ENCODE assay signal across 8 cellular contexts in the genomic region with DNA sequence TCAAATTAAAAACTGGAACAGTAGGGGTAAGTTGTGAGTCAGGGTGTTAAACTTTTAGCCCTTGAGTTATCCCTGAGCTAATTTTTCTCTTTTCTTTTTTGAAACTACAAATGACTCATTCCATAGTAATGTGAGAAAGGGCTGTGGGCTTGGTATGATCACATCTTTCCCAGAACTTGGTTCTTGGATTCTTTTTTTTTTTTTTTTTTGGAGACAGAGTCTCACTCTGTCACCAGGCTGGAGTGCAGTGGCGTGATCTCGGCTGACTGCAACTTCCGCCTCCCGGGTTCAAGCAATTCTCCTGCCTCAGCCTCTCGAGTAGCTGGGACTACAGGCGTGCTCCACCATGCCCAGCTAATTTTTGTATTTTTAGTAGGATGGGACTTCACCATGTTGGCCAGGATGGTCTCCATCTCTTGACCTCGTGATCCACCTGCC. TPM values are rescaled to one million over a fixed set of nuclear protein-coding genes. Genes with fewer than 3 reads are reported as not detected.
DNase-seq lines count a peak whose midpoint lies in the region; ATAC-seq and TF ChIP-seq lines count a peak whose summit lies in the region.
"Not testable (repeated sequence)": the region's sequence is repeated elsewhere in the genome, so short reads cannot be mapped to it uniquely, and the experiment has no call there.

No MANE protein-coding gene starts in this region.

- H3K9me3 ChIP-seq in thoracic aorta = not testable (repeated sequence)

- peaks cover 14 to 15% of the 10 kb centered on the region in 2 donors for H3K36me3 Mint-ChIP-seq in activated naive CD4-positive, alpha-beta T cell treated with anti-CD3 and anti-CD28 coated beads, Interleukin-2, amount 50 U/mL, for 72 hours

- peak; percentile 87 to 90 for ATAC-seq in activated naive CD4-positive, alpha-beta T cell treated with anti-CD3 and anti-CD28 coated beads, Interleukin-2, amount 50 U/mL, for 72 hours
- ATAC-seq in foreskin keratinocyte (peak; percentile 80), thoracic aorta (ENCODE audit: insufficient number of reproducible peaks, low FRiP score, low read depth) (peak; percentile 97)

- H3K9me3 Mint-ChIP-seq in activated naive CD4-positive, alpha-beta T cell treated with anti-CD3 and anti-CD28 coated beads, Interleukin-2, amount 50 U/mL, for 72 hours = not testable (repeated sequence)

- H3K27me3 ChIP-seq in foreskin keratinocyte; thoracic aorta (replicated peaks; ENCODE audit: insufficient read depth): not testable (repeated sequence)

- not testable (repeated sequence) for TF ChIP-seq CTCF in AG10803 (conservative IDR thresholded peaks at IDR 0.05; ENCODE audit: low read length); foreskin keratinocyte (conservative IDR thresholded peaks at IDR 0.05); thoracic aorta (IDR thresholded peaks at IDR 0.05)

- H3K27ac Mint-ChIP-seq in activated naive CD4-positive, alpha-beta T cell treated with anti-CD3 and anti-CD28 coated beads, Interleukin-2, amount 50 U/mL, for 72 hours = peak overlapping the region; percentile 84 to 92

- H3K27ac ChIP-seq in foreskin keratinocyte (peak overlapping the region; percentile 93), thoracic aorta (peak overlapping the region; percentile 88 to 95)

- peaks cover 14% of the 10 kb centered on the region for H3K4me1 ChIP-seq in foreskin keratinocyte
- H3K4me1 ChIP-seq in thoracic aorta (ENCODE audit: control insufficient read depth in 1 of 2, low read depth in 2 of 2) = peaks cover 17 to 28% of the 10 kb centered on the region in 2 donors

- peak; percentile 92 for DNase-seq in AG10803 (ENCODE audit: low read depth)
- DNase-seq in HPDE6-E6E7 (ENCODE audit: extremely low spot score) = peak; percentile 70
- DNase-seq in SW 1271 (lab: John Stamatoyannopoulos, UW) = peak; percentile 43 to 83
- not testable (repeated sequence) for DNase-seq in activated naive CD4-positive, alpha-beta T cell treated with anti-CD3 and anti-CD28 coated beads, Interleukin-2, amount 50 U/mL, for 72 hours (ENCODE audit: low spot score in 2 of 2); thoracic aorta (ENCODE audit: low spot score)
- peak; percentile 85 for DNase-seq in dedifferentiated amniotic fluid mesenchymal stem cell (ENCODE audit: extremely low spot score)
- DNase-seq in foreskin keratinocyte = peak; percentile 91 to 95
- peak; percentile 86 for DNase-seq in non-pigmented ciliary epithelial cell (ENCODE audit: low read depth)

- H3K36me3 ChIP-seq in thoracic aorta = peaks cover 25% of the 10 kb centered on the region

- H3K4me3 ChIP-seq in AG10803 (ENCODE audit: low read length) = not testable (repeated sequence)
- peak overlapping the region; percentile 38 for H3K4me3 ChIP-seq in thoracic aorta

RNA-seq across cellular contexts. Expression of a gene that starts 18.7 kb away (rescaled TPM):
- total RNA-seq in activated naive CD4-positive, alpha-beta T cell treated with anti-CD3 and anti-CD28 coated beads, Interleukin-2, amount 50 U/mL, for 72 hours = 10 to 100 TPM; 23.9 to 28.1 TPM
- total RNA-seq in foreskin keratinocyte = 27.1 and 29.9 TPM in 2 replicates
- 15.2 and 17.8 TPM in 2 replicates for polyA plus RNA-seq in foreskin keratinocyte
- 10 to 100 TPM; 19.8 to 23.7 TPM for total RNA-seq in thoracic aorta

RNA-seq across cellular contexts. Expression of a gene that starts 18.9 kb away (rescaled TPM):
- total RNA-seq in activated naive CD4-positive, alpha-beta T cell treated with anti-CD3 and anti-CD28 coated beads, Interleukin-2, amount 50 U/mL, for 72 hours = 10 to 100 TPM; 30.3 to 35.7 TPM
- total RNA-seq in foreskin keratinocyte (24.6 and 25.8 TPM in 2 replicates), thoracic aorta (10 to 100 TPM; 30.3 to 34.4 TPM)
- 18.5 and 19.7 TPM in 2 replicates for polyA plus RNA-seq in foreskin keratinocyte

RNA-seq across cellular contexts. Expression of a gene that starts 53.5 kb away (rescaled TPM):
- total RNA-seq in activated naive CD4-positive, alpha-beta T cell treated with anti-CD3 and anti-CD28 coated beads, Interleukin-2, amount 50 U/mL, for 72 hours = 10 to 100 TPM; 38.9 to 43.0 TPM
- total RNA-seq in foreskin keratinocyte (58.9 and 61.4 TPM in 2 replicates), thoracic aorta (10 to 100 TPM; 19.0 to 22.3 TPM)
- 49.6 and 56.4 TPM in 2 replicates for polyA plus RNA-seq in foreskin keratinocyte

RNA-seq across cellular contexts. Expression of a gene that starts 53.5 kb away (rescaled TPM):
- under 1 TPM in 1 of 2 donors, not detected in 1; 0.19 TPM for total RNA-seq in activated naive CD4-positive, alpha-beta T cell treated with anti-CD3 and anti-CD28 coated beads, Interleukin-2, amount 50 U/mL, for 72 hours
- total RNA-seq in foreskin keratinocyte (0.81 and 1.0 TPM in 2 replicates), thoracic aorta (1 to 10 TPM; 1.9 to 2.5 TPM)
- polyA plus RNA-seq in foreskin keratinocyte = 0.26 and 0.46 TPM in 2 replicates
